ENCODE assay signal across 9 cellular contexts in the genomic region with DNA sequence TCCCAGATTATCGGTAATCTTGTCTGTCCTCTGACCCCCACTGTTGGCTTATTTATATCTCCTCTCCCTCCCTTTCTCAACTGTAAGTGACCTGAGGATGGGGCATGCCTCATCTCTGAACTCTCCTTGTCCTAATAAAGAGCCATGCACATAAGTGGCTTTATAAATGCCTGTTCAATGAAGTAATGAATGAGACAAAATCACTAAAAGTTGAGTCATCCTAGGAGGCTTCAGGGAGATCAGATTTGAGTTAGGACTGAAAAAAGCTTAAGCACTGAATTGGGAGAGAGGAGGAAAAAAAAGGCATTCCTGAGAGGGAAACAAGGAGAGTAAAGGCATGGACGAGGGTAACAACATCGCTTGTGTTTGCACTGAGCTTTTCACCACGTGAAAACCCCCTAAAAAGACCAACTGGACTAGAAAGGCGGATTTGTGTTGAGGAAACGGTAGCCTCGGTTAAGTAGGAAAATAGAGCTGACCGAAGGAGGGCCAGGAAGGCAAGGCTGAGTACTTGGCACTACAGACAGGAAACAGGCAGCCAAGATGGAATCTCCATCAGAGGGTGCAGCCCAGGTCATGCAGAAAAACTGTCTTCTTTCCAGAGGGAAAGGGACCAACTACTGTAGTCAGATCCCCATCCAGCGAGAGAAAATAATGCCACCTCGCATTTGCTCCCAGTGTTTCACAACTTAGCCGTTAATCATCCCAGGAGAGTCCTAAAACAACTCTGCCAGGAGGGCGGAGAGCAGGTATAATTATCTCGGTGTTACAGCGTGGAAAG.
A peak's percentile ranks its signal among the peaks of the same experiment; 100 is the strongest.
DNase-seq lines count a peak whose midpoint lies in the region; ATAC-seq and TF ChIP-seq lines count a peak whose summit lies in the region.
"Had no signal": no experiment of that assay in that cellular context is flagged by ENCODE, and none has a peak within 500 bp of the region (broad histone marks: within the 10 kb centered on the region; RNA-seq: fewer than 3 reads in every experiment).

No MANE protein-coding gene starts in this region.

- H4K8ac ChIP-seq in trophoblast cell (ENCODE audit: low read depth, low read length): peak overlapping the region; percentile 20

- H3K14ac ChIP-seq in trophoblast cell (ENCODE audit: low read length): no peak overlapping the region

- ATAC-seq in Panc1: peak; percentile 39
- ATAC-seq in naive thymus-derived CD8-positive, alpha-beta T cell: no peak

- H3K4me1 ChIP-seq in BLaER1 treated with 17β-estradiol and CSF1 and Interleukin-3, amounts not matched to agents 10 nM and 100 nM: peaks cover 34 to 82% (median 50%) of the 10 kb centered on the region in 10 experiments
- H3K4me1 ChIP-seq in Panc1 (ENCODE audit: control insufficient read depth, insufficient read depth, low read length) (peaks cover 85% of the 10 kb centered on the region), trophoblast cell (ENCODE audit: control insufficient read depth in 1 of 2, insufficient read depth in 2 of 2, low read length in 2 of 2) (peaks cover 25 to 29% of the 10 kb centered on the region in 2 experiments)

- H3K4me3 ChIP-seq in BLaER1 treated with 17β-estradiol and CSF1 and Interleukin-3, amounts not matched to agents 10 nM and 100 nM: no peak overlapping the region
- H3K4me3 ChIP-seq in Panc1 (ENCODE audit: low read depth in 2 of 2, low read length in 2 of 2) (peak overlapping the region in 1 of 2 experiments; percentile 2; a peak in 1 of 4 replicates), trophoblast cell (ENCODE audit: low read depth, low read length) (no peak overlapping the region), H7 (ENCODE audit: insufficient read depth, low read depth, low read length) (no peak overlapping the region)

- H3K9me3 Mint-ChIP-seq in naive thymus-derived CD8-positive, alpha-beta T cell: no peaks in the 10 kb centered on the region
- H3K9me3 Mint-ChIP-seq: T-helper 1 cell treated with Interleukin-12 subunit alpha and Interleukin-12 subunit beta and Interleukin-4 antibody, amounts not matched to agents 30 μg/mL and 1 μg/mL, for 36 hours had no signal

- H3K18ac ChIP-seq in trophoblast cell (ENCODE audit: low read length): peak overlapping the region; percentile 23

- peak overlapping the region; percentile 11 for H2AFZ ChIP-seq in trophoblast cell (ENCODE audit: insufficient read depth, low read length, poor library complexity)

- CTCF ChIA-PET in Panc1 (lab: Charles Lee): interaction anchor here (0.6 kb wide), 1 partner anchor 62 kb away, joined by 3 read pairs; no protein-coding TSS in a partner anchor

- H3K4me1 Mint-ChIP-seq in naive thymus-derived CD8-positive, alpha-beta T cell: peaks cover 4 to 56% (median 16%) of the 10 kb centered on the region in 4 donors

- H3K4me3 Mint-ChIP-seq in naive thymus-derived CD8-positive, alpha-beta T cell: no peak overlapping the region
- H3K4me3 Mint-ChIP-seq: T-helper 1 cell treated with Interleukin-12 subunit alpha and Interleukin-12 subunit beta and Interleukin-4 antibody, amounts not matched to agents 30 μg/mL and 1 μg/mL, for 36 hours had no signal

- peak overlapping the region in 7 of 11 experiments; percentile 48 to 77 (median 68); a peak in 13 of 22 replicates for H3K4me2 ChIP-seq in BLaER1 treated with 17β-estradiol and CSF1 and Interleukin-3, amounts not matched to agents 10 nM and 100 nM
- H3K4me2 ChIP-seq in trophoblast cell (ENCODE audit: low read length): no peak overlapping the region

- H3K79me2 ChIP-seq in trophoblast cell (ENCODE audit: control insufficient read depth, insufficient read depth, low read length, poor library complexity): no peaks in the 10 kb centered on the region

- no TSS peak for BruUV-seq in Panc1 (replicated peaks; lab: Mats Ljungman, UMichigan)

- H2BK12ac ChIP-seq in trophoblast cell (ENCODE audit: low read length): peak overlapping the region; percentile 34

- peaks cover 12% of the 10 kb centered on the region for H3K79me1 ChIP-seq in trophoblast cell (ENCODE audit: low read length)

- POLR2A ChIA-PET in Panc1 (lab: Charles Lee): interaction anchor here (1.1 kb wide), 1 partner anchor 10 kb away, joined by 3 read pairs; no protein-coding TSS in a partner anchor
- POLR2A ChIA-PET in naive thymus-derived CD8-positive, alpha-beta T cell (lab: Charles Lee): no interaction called here

- no peaks in the 10 kb centered on the region for H3K9me3 ChIP-seq in BLaER1 treated with 17β-estradiol and CSF1 and Interleukin-3, amounts not matched to agents 10 nM and 100 nM (replicated peaks in 1 of 11)
- H3K9me3 ChIP-seq in Panc1 (ENCODE audit: control insufficient read depth, insufficient read depth, low read depth, low read length) (no peaks in the 10 kb centered on the region), trophoblast cell (ENCODE audit: insufficient read depth, low read depth, low read length) (peaks cover 1% of the 10 kb centered on the region)

- peaks cover 0 to 9% (median 0%) of the 10 kb centered on the region in 11 experiments; a peak in 1 of 22 replicates for H4K20me1 ChIP-seq in BLaER1 treated with 17β-estradiol and CSF1 and Interleukin-3, amounts not matched to agents 10 nM and 100 nM

- no peak overlapping the region for H3K23ac ChIP-seq in trophoblast cell (ENCODE audit: low read length)

- no peak overlapping the region for H3K4ac ChIP-seq in trophoblast cell (ENCODE audit: low read depth, low read length)

- no CpG with 5 or more reads among the region's 14 CpGs for WGBS in trophoblast cell (ENCODE audit: extremely low coverage, insufficient coverage, insufficient read length)

- H3K27me3 ChIP-seq in BLaER1 treated with 17β-estradiol and CSF1 and Interleukin-3, amounts not matched to agents 10 nM and 100 nM: no peaks in the 10 kb centered on the region
- H3K27me3 ChIP-seq in Panc1 (ENCODE audit: control insufficient read depth, insufficient read depth, low read length): no peaks in the 10 kb centered on the region
- no peaks in the 10 kb centered on the region for H3K27me3 ChIP-seq in trophoblast cell (ENCODE audit: insufficient read depth, low read length)
- no peaks in the 10 kb centered on the region for H3K27me3 ChIP-seq in H7 (ENCODE audit: control insufficient read depth, insufficient read depth, low read length)

- H3K9ac ChIP-seq in BLaER1 treated with 17β-estradiol and CSF1 and Interleukin-3, amounts not matched to agents 10 nM and 100 nM: no peak overlapping the region
- H3K9ac ChIP-seq in trophoblast cell (ENCODE audit: low read length): no peak overlapping the region

- H3K36me3 ChIP-seq in BLaER1 treated with 17β-estradiol and CSF1 and Interleukin-3, amounts not matched to agents 10 nM and 100 nM: no peaks in the 10 kb centered on the region
- no peaks in the 10 kb centered on the region for H3K36me3 ChIP-seq in Panc1 (ENCODE audit: control insufficient read depth, insufficient read depth, low read length)
- H3K36me3 ChIP-seq in trophoblast cell (ENCODE audit: control insufficient read depth in 1 of 2, insufficient read depth in 2 of 2, low read length in 2 of 2): no peaks in the 10 kb centered on the region
- H3K36me3 ChIP-seq in H7 (replicated peaks; ENCODE audit: control insufficient read depth, insufficient read depth, low read length): no peaks in the 10 kb centered on the region

- no peak overlapping the region for H2AK5ac ChIP-seq in trophoblast cell (ENCODE audit: low read length)

- DNase-seq in Panc1 (ENCODE audit: low read depth, low spot score): no peak
- DNase-seq in fibroblast of gingiva (ENCODE audit: low read depth): peak; percentile 81
- DNase-seq in trophoblast cell: peak in 1 of 2 donors; percentile 88
- DNase-seq in DMS 273 treated with DMSO at 0.1 percent for 48 hours (lab: John Stamatoyannopoulos, UW): no peak
- DNase-seq in H7: no peak
- DNase-seq in NCI-H1930 (lab: John Stamatoyannopoulos, UW): no peak
- no peak for DNase-seq in naive thymus-derived CD8-positive, alpha-beta T cell

- H4K12ac ChIP-seq in trophoblast cell (ENCODE audit: low read depth, low read length): no peak overlapping the region

- peak overlapping the region in 1 of 10 donors; percentile 5 for H3K27ac Mint-ChIP-seq in naive thymus-derived CD8-positive, alpha-beta T cell
- H3K27ac Mint-ChIP-seq: T-helper 1 cell treated with Interleukin-12 subunit alpha and Interleukin-12 subunit beta and Interleukin-4 antibody, amounts not matched to agents 30 μg/mL and 1 μg/mL, for 36 hours had no signal

- H4K91ac ChIP-seq in trophoblast cell (ENCODE audit: low read depth, low read length): peak overlapping the region; percentile 17

- in situ Hi-C loops in Panc1 (cut with HindIII; ENCODE audit: low pct_unique_long_range_greater_than_20kb, low sequenced_read_pairs): no loop called here

- H2BK5ac ChIP-seq in trophoblast cell (ENCODE audit: low read depth, low read length, poor library complexity): no peak overlapping the region

- H3K27me3 Mint-ChIP-seq in naive thymus-derived CD8-positive, alpha-beta T cell: no peaks in the 10 kb centered on the region

- H3K36me3 Mint-ChIP-seq in naive thymus-derived CD8-positive, alpha-beta T cell: no peaks in the 10 kb centered on the region

- intact Hi-C loops in Panc1 (cut with micrococcal nuclease; ENCODE audit: unreplicated experiment): no loop called here

- TF ChIP-seq CTCF in Panc1 (IDR thresholded peaks at IDR 0.05): no peak

- peak overlapping the region; percentile 36 for H2BK120ac ChIP-seq in trophoblast cell (ENCODE audit: insufficient read depth, low read length, poor library complexity)

- H3K27ac ChIP-seq in BLaER1 treated with 17β-estradiol and CSF1 and Interleukin-3, amounts not matched to agents 10 nM and 100 nM: peak overlapping the region in 6 of 11 experiments; percentile 2 to 64 (median 42); a peak in 6 of 22 replicates
- H3K27ac ChIP-seq in Panc1 (ENCODE audit: low read length) (peak overlapping the region; percentile 92), trophoblast cell (ENCODE audit: low read depth, low read length) (peak overlapping the region; percentile 37)

Comparison
In these comparisons a context has a peak if more than half of its experiments do, and no peak if none do; other contexts are left out.
1. H3K27ac ChIP-seq: peak in every context shown above with its lines; median percentile 92 in Panc1; 42 in BLaER1 treated with 17β-estradiol and CSF1 and Interleukin-3, amounts not matched to agents 10 nM and 100 nM; 37 in trophoblast cell.